1 cellular context compared by ENCODE assay signal in the genomic region with DNA sequence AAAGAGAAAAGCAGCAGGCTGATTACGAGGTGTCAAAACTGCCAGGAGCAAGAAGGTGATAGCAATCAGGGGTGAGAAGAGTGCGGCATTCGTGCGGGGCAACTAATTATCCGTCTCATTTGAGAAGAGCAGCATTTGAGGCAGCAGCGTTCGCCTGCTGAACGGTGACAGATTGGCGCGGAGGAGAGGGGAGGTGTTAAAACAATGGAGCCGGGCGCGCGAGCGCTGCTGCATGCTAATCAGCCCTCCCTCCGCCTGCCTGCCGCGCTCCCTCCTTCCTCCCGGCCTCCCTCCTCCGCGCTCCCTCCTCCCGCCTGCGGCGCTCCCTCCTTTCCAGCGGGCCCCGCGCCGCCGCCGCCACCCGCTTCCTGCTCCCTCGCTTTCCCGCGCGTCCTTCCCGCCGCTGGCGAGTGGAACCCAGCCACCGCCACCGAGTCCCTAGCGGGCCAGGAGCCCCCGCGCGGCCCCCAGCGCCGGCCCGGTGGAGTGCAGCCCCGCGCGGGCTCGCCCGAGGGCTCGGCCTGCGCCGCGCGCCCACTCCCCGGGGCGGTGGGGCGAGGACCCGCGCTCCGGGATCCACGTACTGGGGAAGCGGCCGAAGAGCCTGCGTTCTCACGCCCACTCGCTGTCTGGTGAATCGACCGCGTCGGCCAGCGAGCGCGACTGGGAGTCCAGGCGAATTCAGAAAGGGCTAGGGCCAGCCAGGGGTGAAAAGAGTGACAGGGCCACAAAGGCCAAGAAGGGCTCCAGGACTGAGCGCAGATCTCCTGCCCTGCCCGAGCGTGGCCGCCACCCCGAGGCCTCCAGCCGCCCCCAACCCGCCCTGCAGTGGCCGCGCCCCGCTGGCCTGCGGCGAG.
TF ChIP-seq lines count a peak whose summit lies in the region.

No MANE protein-coding gene starts in this region.

TF ChIP-seq in HEK293, 187 proteins besides CTCF, POLR2A, EP300 and RAD21 (continued from another document and continues in another):
- TF ChIP-seq ZNF302 (tag by site-specific recombination; IDR thresholded peaks at IDR 0.05; ENCODE audit: low read depth) (no peak), ZNF623 (tag by site-specific recombination; IDR thresholded peaks at IDR 0.05) (no peak), HOXC10 (CRISPR knock-in tag; IDR thresholded peaks at IDR 0.05) (no peak), ZNF629 (tag by site-specific recombination; IDR thresholded peaks at IDR 0.05) (no peak), SETDB1 (IDR thresholded peaks at IDR 0.05; ENCODE audit: insufficient read length, low read length) (no peak), ZNF132 (tag by site-specific recombination; IDR thresholded peaks at IDR 0.05; ENCODE audit: borderline replicate concordance) (no peak), TCF7L2 (IDR thresholded peaks at IDR 0.05; ENCODE audit: borderline replicate concordance, low read depth, low read length) (no peak), YY1 (tag by site-specific recombination; IDR thresholded peaks at IDR 0.05) (peak; percentile 48; the same call in 1 of the 2 replicates), ZNF341 (tag by site-specific recombination; IDR thresholded peaks at IDR 0.05; ENCODE audit: low read depth) (peak; percentile 95), ZNF48 (tag by site-specific recombination; IDR thresholded peaks at IDR 0.05) (no peak), KLF8 (tag by site-specific recombination; IDR thresholded peaks at IDR 0.05) (no peak), ZNF600 (tag by site-specific recombination; IDR thresholded peaks at IDR 0.05) (peak; percentile 22; the same call in 1 of the 2 replicates), ZNF24 (tag by site-specific recombination; IDR thresholded peaks at IDR 0.05) (0 out of 2 replicates have a peak, but pooled peaks have one; percentile 24), ZNF10 (tag by site-specific recombination; IDR thresholded peaks at IDR 0.05) (no peak), ZNF837 (tag by site-specific recombination; IDR thresholded peaks at IDR 0.05) (no peak), ZNF585B (tag by site-specific recombination; IDR thresholded peaks at IDR 0.05) (no peak), ZNF133 (tag by site-specific recombination; IDR thresholded peaks at IDR 0.05) (no peak), ZNF311 (tag by site-specific recombination; IDR thresholded peaks at IDR 0.05; ENCODE audit: borderline replicate concordance) (no peak), ZNF146 (tag by site-specific recombination; IDR thresholded peaks at IDR 0.05) (no peak), ZFHX2 (tag by site-specific recombination; conservative IDR thresholded peaks at IDR 0.05) (no peak; the same call in 1 of the 2 replicates), ZNF561 (tag by site-specific recombination; IDR thresholded peaks at IDR 0.05; ENCODE audit: borderline replicate concordance) (no peak), ZNF777 (tag by site-specific recombination; IDR thresholded peaks at IDR 0.05; ENCODE audit: borderline replicate concordance) (no peak), ZNF529 (tag by site-specific recombination; IDR thresholded peaks at IDR 0.05; ENCODE audit: insufficient replicate concordance) (no peak), ZNF596 (tag by site-specific recombination; IDR thresholded peaks at IDR 0.05) (no peak), ZNF335 (tag by site-specific recombination; conservative IDR thresholded peaks at IDR 0.05) (peak; percentile 93), ZSCAN30 (tag by site-specific recombination; IDR thresholded peaks at IDR 0.05) (0 out of 2 replicates have a peak, but pooled peaks have one; percentile 27), HOXD13 (CRISPR knock-in tag; IDR thresholded peaks at IDR 0.05; ENCODE audit: borderline replicate concordance) (no peak), ZNF391 (tag by site-specific recombination; IDR thresholded peaks at IDR 0.05; ENCODE audit: borderline replicate concordance, low read depth) (no peak), ZEB2 (tag by site-specific recombination; IDR thresholded peaks at IDR 0.05) (no peak), ZNF549 (tag by site-specific recombination; IDR thresholded peaks at IDR 0.05) (no peak), ZNF677 (tag by site-specific recombination; IDR thresholded peaks at IDR 0.05) (no peak), GLIS1 (tag by site-specific recombination; IDR thresholded peaks at IDR 0.05) (no peak), ZNF501 (tag by site-specific recombination; IDR thresholded peaks at IDR 0.05) (no peak), ZNF366 (tag by site-specific recombination; conservative IDR thresholded peaks at IDR 0.05) (peak; percentile 78), ZNF433 (tag by site-specific recombination; IDR thresholded peaks at IDR 0.05; ENCODE audit: low read depth) (no peak), ZFP37 (tag by site-specific recombination; IDR thresholded peaks at IDR 0.05) (no peak), ZFP69B (tag by site-specific recombination; IDR thresholded peaks at IDR 0.05) (0 out of 2 replicates have a peak, but pooled peaks have one; percentile 18), ZNF707 (tag by site-specific recombination; IDR thresholded peaks at IDR 0.05) (no peak), ZNF514 (tag by site-specific recombination; IDR thresholded peaks at IDR 0.05) (no peak), ZNF423 (tag by site-specific recombination; IDR thresholded peaks at IDR 0.05) (no peak)
- TF ChIP-seq, protein P1, sequence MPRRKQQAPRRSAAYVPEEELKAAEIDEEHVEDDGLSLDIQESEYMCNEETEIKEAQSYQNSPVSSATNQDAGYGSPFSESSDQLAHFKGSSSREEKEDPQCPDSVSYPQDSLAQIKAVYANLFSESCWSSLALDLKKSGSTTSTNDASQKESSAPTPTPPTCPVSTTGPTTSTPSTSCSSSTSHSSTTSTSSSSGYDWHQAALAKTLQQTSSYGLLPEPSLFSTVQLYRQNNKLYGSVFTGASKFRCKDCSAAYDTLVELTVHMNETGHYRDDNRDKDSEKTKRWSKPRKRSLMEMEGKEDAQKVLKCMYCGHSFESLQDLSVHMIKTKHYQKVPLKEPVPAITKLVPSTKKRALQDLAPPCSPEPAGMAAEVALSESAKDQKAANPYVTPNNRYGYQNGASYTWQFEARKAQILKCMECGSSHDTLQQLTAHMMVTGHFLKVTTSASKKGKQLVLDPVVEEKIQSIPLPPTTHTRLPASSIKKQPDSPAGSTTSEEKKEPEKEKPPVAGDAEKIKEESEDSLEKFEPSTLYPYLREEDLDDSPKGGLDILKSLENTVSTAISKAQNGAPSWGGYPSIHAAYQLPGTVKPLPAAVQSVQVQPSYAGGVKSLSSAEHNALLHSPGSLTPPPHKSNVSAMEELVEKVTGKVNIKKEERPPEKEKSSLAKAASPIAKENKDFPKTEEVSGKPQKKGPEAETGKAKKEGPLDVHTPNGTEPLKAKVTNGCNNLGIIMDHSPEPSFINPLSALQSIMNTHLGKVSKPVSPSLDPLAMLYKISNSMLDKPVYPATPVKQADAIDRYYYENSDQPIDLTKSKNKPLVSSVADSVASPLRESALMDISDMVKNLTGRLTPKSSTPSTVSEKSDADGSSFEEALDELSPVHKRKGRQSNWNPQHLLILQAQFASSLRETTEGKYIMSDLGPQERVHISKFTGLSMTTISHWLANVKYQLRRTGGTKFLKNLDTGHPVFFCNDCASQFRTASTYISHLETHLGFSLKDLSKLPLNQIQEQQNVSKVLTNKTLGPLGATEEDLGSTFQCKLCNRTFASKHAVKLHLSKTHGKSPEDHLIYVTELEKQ (tag by site-specific recombination; IDR thresholded peaks at IDR 0.05; ENCODE audit: borderline replicate concordance): no peak
- TF ChIP-seq, protein P2, sequence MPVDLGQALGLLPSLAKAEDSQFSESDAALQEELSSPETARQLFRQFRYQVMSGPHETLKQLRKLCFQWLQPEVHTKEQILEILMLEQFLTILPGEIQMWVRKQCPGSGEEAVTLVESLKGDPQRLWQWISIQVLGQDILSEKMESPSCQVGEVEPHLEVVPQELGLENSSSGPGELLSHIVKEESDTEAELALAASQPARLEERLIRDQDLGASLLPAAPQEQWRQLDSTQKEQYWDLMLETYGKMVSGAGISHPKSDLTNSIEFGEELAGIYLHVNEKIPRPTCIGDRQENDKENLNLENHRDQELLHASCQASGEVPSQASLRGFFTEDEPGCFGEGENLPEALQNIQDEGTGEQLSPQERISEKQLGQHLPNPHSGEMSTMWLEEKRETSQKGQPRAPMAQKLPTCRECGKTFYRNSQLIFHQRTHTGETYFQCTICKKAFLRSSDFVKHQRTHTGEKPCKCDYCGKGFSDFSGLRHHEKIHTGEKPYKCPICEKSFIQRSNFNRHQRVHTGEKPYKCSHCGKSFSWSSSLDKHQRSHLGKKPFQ (tag by site-specific recombination; IDR thresholded peaks at IDR 0.05): no peak
- TF ChIP-seq, protein P3, sequence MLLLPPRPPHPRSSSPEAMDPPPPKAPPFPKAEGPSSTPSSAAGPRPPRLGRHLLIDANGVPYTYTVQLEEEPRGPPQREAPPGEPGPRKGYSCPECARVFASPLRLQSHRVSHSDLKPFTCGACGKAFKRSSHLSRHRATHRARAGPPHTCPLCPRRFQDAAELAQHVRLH (tag by site-specific recombination; IDR thresholded peaks at IDR 0.05): no peak
- TF ChIP-seq, protein P4, sequence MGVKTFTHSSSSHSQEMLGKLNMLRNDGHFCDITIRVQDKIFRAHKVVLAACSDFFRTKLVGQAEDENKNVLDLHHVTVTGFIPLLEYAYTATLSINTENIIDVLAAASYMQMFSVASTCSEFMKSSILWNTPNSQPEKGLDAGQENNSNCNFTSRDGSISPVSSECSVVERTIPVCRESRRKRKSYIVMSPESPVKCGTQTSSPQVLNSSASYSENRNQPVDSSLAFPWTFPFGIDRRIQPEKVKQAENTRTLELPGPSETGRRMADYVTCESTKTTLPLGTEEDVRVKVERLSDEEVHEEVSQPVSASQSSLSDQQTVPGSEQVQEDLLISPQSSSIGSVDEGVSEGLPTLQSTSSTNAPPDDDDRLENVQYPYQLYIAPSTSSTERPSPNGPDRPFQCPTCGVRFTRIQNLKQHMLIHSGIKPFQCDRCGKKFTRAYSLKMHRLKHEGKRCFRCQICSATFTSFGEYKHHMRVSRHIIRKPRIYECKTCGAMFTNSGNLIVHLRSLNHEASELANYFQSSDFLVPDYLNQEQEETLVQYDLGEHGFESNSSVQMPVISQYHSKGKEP (tag by site-specific recombination; IDR thresholded peaks at IDR 0.05): 0 out of 2 replicates have a peak, but pooled peaks have one; percentile 19
- TF ChIP-seq, protein P5, sequence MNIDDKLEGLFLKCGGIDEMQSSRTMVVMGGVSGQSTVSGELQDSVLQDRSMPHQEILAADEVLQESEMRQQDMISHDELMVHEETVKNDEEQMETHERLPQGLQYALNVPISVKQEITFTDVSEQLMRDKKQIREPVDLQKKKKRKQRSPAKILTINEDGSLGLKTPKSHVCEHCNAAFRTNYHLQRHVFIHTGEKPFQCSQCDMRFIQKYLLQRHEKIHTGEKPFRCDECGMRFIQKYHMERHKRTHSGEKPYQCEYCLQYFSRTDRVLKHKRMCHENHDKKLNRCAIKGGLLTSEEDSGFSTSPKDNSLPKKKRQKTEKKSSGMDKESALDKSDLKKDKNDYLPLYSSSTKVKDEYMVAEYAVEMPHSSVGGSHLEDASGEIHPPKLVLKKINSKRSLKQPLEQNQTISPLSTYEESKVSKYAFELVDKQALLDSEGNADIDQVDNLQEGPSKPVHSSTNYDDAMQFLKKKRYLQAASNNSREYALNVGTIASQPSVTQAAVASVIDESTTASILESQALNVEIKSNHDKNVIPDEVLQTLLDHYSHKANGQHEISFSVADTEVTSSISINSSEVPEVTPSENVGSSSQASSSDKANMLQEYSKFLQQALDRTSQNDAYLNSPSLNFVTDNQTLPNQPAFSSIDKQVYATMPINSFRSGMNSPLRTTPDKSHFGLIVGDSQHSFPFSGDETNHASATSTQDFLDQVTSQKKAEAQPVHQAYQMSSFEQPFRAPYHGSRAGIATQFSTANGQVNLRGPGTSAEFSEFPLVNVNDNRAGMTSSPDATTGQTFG (tag by site-specific recombination; IDR thresholded peaks at IDR 0.05; ENCODE audit: borderline replicate concordance): no peak
- TF ChIP-seq, protein P6, sequence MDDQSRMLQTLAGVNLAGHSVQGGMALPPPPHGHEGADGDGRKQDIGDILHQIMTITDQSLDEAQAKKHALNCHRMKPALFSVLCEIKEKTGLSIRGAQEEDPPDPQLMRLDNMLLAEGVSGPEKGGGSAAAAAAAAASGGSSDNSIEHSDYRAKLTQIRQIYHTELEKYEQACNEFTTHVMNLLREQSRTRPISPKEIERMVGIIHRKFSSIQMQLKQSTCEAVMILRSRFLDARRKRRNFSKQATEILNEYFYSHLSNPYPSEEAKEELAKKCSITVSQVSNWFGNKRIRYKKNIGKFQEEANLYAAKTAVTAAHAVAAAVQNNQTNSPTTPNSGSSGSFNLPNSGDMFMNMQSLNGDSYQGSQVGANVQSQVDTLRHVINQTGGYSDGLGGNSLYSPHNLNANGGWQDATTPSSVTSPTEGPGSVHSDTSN (CRISPR knock-in tag; IDR thresholded peaks at IDR 0.05): no peak
- TF ChIP-seq, protein P7, sequence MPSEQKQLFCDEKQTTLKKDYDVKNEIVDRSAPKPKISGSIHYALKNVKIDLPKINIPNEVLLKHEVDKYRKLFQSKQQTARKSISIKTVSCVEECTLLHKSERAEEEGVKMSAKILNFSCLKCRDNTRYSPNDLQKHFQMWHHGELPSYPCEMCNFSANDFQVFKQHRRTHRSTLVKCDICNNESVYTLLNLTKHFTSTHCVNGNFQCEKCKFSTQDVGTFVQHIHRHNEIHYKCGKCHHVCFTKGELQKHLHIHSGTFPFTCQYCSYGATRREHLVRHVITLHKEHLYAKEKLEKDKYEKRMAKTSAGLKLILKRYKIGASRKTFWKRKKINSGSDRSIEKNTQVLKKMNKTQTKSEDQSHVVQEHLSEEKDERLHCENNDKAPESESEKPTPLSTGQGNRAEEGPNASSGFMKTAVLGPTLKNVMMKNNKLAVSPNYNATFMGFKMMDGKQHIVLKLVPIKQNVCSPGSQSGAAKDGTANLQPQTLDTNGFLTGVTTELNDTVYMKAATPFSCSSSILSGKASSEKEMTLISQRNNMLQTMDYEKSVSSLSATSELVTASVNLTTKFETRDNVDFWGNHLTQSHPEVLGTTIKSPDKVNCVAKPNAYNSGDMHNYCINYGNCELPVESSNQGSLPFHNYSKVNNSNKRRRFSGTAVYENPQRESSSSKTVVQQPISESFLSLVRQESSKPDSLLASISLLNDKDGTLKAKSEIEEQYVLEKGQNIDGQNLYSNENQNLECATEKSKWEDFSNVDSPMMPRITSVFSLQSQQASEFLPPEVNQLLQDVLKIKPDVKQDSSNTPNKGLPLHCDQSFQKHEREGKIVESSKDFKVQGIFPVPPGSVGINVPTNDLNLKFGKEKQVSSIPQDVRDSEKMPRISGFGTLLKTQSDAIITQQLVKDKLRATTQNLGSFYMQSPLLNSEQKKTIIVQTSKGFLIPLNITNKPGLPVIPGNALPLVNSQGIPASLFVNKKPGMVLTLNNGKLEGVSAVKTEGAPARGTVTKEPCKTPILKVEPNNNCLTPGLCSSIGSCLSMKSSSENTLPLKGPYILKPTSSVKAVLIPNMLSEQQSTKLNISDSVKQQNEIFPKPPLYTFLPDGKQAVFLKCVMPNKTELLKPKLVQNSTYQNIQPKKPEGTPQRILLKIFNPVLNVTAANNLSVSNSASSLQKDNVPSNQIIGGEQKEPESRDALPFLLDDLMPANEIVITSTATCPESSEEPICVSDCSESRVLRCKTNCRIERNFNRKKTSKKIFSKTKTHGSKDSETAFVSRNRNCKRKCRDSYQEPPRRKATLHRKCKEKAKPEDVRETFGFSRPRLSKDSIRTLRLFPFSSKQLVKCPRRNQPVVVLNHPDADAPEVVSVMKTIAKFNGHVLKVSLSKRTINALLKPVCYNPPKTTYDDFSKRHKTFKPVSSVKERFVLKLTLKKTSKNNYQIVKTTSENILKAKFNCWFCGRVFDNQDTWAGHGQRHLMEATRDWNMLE (tag by site-specific recombination; conservative IDR thresholded peaks at IDR 0.05; ENCODE audit: low read depth): no peak
